In genomic region chr3:27556854-27557253, GRCh38 we compare ENCODE assay signal across 19 cellular contexts.
DNase-seq lines count a peak whose midpoint lies in the region; ATAC-seq and TF ChIP-seq lines count a peak whose summit lies in the region.
"Had no signal": no experiment of that assay in that cellular context is flagged by ENCODE, and none has a peak within 500 bp of the region (broad histone marks: within the 10 kb centered on the region; RNA-seq: fewer than 3 reads in every experiment).

No MANE protein-coding gene starts in this region.

- H3K36me3 ChIP-seq in SJSA1 (no peaks in the 10 kb centered on the region), uterus (no peaks in the 10 kb centered on the region)
- H3K36me3 ChIP-seq: colonic mucosa, Peyer's patch had no signal

- no peak for TF ChIP-seq POLR2A in uterus (IDR thresholded peaks at IDR 0.05)

- no peak overlapping the region for H3K27ac Mint-ChIP-seq in activated naive CD8-positive, alpha-beta T cell treated with anti-CD3 and anti-CD28 coated beads for 36 hours
- H3K27ac Mint-ChIP-seq: activated naive CD8-positive, alpha-beta T cell treated with anti-CD3 and anti-CD28 coated beads, Interleukin-2, amount 10 ng/mL, durations not matched to agents 7 days and 5 days; H9; naive thymus-derived CD8-positive, alpha-beta T cell; T-helper 17 cell had no signal

- H3K4me1 ChIP-seq in SJSA1 (replicated peaks), result peaks cover 38% of the 10 kb centered on the region
- H3K4me1 ChIP-seq in uterus, result peaks cover 0 to 5% of the 10 kb centered on the region in 2 donors
- H3K4me1 ChIP-seq: colonic mucosa had no signal

- H3K4me3 ChIP-seq in SJSA1 (no peak overlapping the region), fibroblast of the aortic adventitia (ENCODE audit: low read depth, low read length) (no peak overlapping the region), uterus (no peak overlapping the region)
- H3K4me3 ChIP-seq: colonic mucosa, Peyer's patch had no signal

- H3K27ac ChIP-seq in SJSA1 (peak overlapping the region; percentile 32; the same call in 1 of the 2 replicates), uterus (peak overlapping the region; percentile 45 to 77)
- H3K27ac ChIP-seq: colonic mucosa, foreskin keratinocyte, KMS-11 had no signal

- no peaks in the 10 kb centered on the region for H3K9me3 Mint-ChIP-seq in activated naive CD8-positive, alpha-beta T cell treated with anti-CD3 and anti-CD28 coated beads for 36 hours

- intact Hi-C loops in uterus (cut with DNase I; ENCODE audit: low total_unique reads), result no loop called here

- H3K27me3 ChIP-seq in SJSA1 (replicated peaks) (no peaks in the 10 kb centered on the region), uterus (no peaks in the 10 kb centered on the region)
- H3K27me3 ChIP-seq: colonic mucosa, foreskin keratinocyte, Peyer's patch had no signal

- DNase-seq in SJSA1 (ENCODE audit: low read depth in 1 of 2, low spot score in 2 of 2) (no peak), fibroblast of the aortic adventitia (ENCODE audit: low read depth) (peak; percentile 93), myocyte (ENCODE audit: low read depth) (peak; percentile 41), uterus (no peak), kidney tubule cell (ENCODE audit: low spot score) (no peak), cerebellum (ENCODE audit: low spot score) (no peak)
- DNase-seq in activated naive CD8-positive, alpha-beta T cell treated with anti-CD3 and anti-CD28 coated beads for 36 hours, result no peak
- DNase-seq: activated naive CD8-positive, alpha-beta T cell treated with anti-CD3 and anti-CD28 coated beads, Interleukin-2, amount 10 ng/mL, durations not matched to agents 7 days and 5 days; colonic mucosa; foreskin keratinocyte; H9; naive thymus-derived CD8-positive, alpha-beta T cell; NCI-H146; NCI-H524; Peyer's patch; stimulated activated naive CD4-positive, alpha-beta T cell; T-helper 17 cell had no signal

- ATAC-seq in HG03280 (IDR thresholded peaks at IDR 0.05; ENCODE audit: unreplicated experiment), result no peak
- ATAC-seq: foreskin keratinocyte; naive thymus-derived CD8-positive, alpha-beta T cell; T-helper 17 cell had no signal

- no peaks in the 10 kb centered on the region for H3K9me3 ChIP-seq in SJSA1 (replicated peaks)
- H3K9me3 ChIP-seq in uterus, result no peaks in the 10 kb centered on the region
- H3K9me3 ChIP-seq: colonic mucosa, Peyer's patch had no signal

- no peaks in the 10 kb centered on the region for H3K27me3 Mint-ChIP-seq in activated naive CD8-positive, alpha-beta T cell treated with anti-CD3 and anti-CD28 coated beads for 36 hours
- H3K27me3 Mint-ChIP-seq: T-helper 17 cell had no signal

- H3K36me3 Mint-ChIP-seq in activated naive CD8-positive, alpha-beta T cell treated with anti-CD3 and anti-CD28 coated beads for 36 hours, result peaks cover 3% of the 10 kb centered on the region
- H3K36me3 Mint-ChIP-seq: activated naive CD8-positive, alpha-beta T cell treated with anti-CD3 and anti-CD28 coated beads, Interleukin-2, amount 10 ng/mL, durations not matched to agents 7 days and 5 days; naive thymus-derived CD8-positive, alpha-beta T cell had no signal

- TF ChIP-seq CTCF in fibroblast of the aortic adventitia (IDR thresholded peaks at IDR 0.05; ENCODE audit: insufficient read depth, low read length) (no peak), uterus (IDR thresholded peaks at IDR 0.05) (no peak)

- no peaks in the 10 kb centered on the region for H3K4me1 Mint-ChIP-seq in activated naive CD8-positive, alpha-beta T cell treated with anti-CD3 and anti-CD28 coated beads for 36 hours
- H3K4me1 Mint-ChIP-seq: activated naive CD8-positive, alpha-beta T cell treated with anti-CD3 and anti-CD28 coated beads, Interleukin-2, amount 10 ng/mL, durations not matched to agents 7 days and 5 days; naive thymus-derived CD8-positive, alpha-beta T cell; T-helper 17 cell had no signal

- no peak overlapping the region for H3K4me3 Mint-ChIP-seq in activated naive CD8-positive, alpha-beta T cell treated with anti-CD3 and anti-CD28 coated beads for 36 hours
- H3K4me3 Mint-ChIP-seq: activated naive CD8-positive, alpha-beta T cell treated with anti-CD3 and anti-CD28 coated beads, Interleukin-2, amount 10 ng/mL, durations not matched to agents 7 days and 5 days; H9; naive thymus-derived CD8-positive, alpha-beta T cell; T-helper 17 cell had no signal

Comparison
In these comparisons a context has a peak if more than half of its experiments do, and no peak if none do; other contexts are left out.
1. DNase-seq: peak in fibroblast of the aortic adventitia (single experiment) and myocyte (single experiment); none in SJSA1 (0 of 2), uterus (0 of 2), kidney tubule cell (single experiment), activated naive CD8-positive, alpha-beta T cell treated with anti-CD3 and anti-CD28 coated beads for 36 hours (single experiment) and cerebellum (single experiment).